In the genomic region with DNA sequence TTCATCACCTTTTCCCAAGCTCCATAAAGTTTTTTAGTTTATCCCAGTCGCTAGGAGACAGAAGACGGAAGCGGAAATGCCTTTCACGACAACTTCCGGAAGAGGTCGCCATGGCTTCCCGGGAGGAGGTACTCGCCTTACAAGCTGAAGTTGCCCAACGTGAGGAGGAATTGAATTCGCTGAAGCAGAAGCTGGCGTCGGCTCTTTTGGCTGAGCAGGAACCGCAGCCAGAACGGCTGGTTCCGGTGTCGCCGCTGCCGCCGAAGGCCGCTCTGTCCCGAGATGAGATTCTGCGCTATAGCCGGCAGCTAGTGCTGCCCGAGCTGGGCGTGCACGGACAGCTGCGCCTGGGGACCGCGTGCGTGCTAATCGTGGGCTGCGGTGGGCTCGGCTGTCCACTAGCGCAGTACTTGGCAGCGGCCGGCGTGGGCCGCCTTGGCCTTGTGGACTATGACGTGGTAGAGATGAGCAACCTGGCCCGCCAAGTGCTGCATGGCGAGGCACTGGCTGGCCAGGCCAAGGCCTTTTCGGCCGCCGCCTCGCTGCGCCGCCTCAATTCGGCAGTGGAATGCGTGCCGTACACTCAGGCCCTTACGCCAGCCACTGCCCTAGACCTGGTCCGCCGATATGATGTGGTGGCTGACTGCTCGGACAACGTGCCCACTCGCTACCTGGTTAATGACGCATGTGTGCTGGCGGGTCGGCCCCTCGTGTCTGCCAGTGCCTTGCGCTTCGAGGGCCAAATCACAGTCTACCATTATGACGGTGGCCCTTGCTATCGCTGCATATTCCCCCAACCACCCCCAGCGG, we compare ENCODE assay signal across 1 cellular context.
TF ChIP-seq lines count a peak whose summit lies in the region.

A gene with protein sequence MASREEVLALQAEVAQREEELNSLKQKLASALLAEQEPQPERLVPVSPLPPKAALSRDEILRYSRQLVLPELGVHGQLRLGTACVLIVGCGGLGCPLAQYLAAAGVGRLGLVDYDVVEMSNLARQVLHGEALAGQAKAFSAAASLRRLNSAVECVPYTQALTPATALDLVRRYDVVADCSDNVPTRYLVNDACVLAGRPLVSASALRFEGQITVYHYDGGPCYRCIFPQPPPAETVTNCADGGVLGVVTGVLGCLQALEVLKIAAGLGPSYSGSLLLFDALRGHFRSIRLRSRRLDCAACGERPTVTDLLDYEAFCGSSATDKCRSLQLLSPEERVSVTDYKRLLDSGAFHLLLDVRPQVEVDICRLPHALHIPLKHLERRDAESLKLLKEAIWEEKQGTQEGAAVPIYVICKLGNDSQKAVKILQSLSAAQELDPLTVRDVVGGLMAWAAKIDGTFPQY (plus strand): TSS at position 86 of the 810 bp plus-strand sequence. CDS start 25 bp downstream, at position 111.

TF ChIP-seq in HepG2, 621 proteins besides CTCF, POLR2A, EP300 and RAD21 (continued from another document and continues in another):
- TF ChIP-seq, protein P1, sequence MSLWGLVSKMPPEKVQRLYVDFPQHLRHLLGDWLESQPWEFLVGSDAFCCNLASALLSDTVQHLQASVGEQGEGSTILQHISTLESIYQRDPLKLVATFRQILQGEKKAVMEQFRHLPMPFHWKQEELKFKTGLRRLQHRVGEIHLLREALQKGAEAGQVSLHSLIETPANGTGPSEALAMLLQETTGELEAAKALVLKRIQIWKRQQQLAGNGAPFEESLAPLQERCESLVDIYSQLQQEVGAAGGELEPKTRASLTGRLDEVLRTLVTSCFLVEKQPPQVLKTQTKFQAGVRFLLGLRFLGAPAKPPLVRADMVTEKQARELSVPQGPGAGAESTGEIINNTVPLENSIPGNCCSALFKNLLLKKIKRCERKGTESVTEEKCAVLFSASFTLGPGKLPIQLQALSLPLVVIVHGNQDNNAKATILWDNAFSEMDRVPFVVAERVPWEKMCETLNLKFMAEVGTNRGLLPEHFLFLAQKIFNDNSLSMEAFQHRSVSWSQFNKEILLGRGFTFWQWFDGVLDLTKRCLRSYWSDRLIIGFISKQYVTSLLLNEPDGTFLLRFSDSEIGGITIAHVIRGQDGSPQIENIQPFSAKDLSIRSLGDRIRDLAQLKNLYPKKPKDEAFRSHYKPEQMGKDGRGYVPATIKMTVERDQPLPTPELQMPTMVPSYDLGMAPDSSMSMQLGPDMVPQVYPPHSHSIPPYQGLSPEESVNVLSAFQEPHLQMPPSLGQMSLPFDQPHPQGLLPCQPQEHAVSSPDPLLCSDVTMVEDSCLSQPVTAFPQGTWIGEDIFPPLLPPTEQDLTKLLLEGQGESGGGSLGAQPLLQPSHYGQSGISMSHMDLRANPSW (CRISPR knock-in tag; IDR thresholded peaks at IDR 0.05; ENCODE audit: borderline replicate concordance) = 0 out of 2 replicates have a peak, but pooled peaks have one; percentile 67
- TF ChIP-seq ZNF224 (CRISPR knock-in tag; IDR thresholded peaks at IDR 0.05) (no peak), ZEB1 (IDR thresholded peaks at IDR 0.05; ENCODE audit: insufficient replicate concordance, low read depth) (peak; percentile 33), NCOA5 (CRISPR knock-in tag; IDR thresholded peaks at IDR 0.05) (no peak), ZNF331 (CRISPR knock-in tag; IDR thresholded peaks at IDR 0.05) (peak; percentile 5; the same call in 1 of the 2 replicates), ZNF747 (CRISPR knock-in tag; IDR thresholded peaks at IDR 0.05; ENCODE audit: borderline replicate concordance) (peak; percentile 15; the same call in 1 of the 2 replicates), ZNF20 (CRISPR knock-in tag; IDR thresholded peaks at IDR 0.05) (peak; percentile 82; the same call in 1 of the 2 replicates), TRIM24 (CRISPR knock-in tag; IDR thresholded peaks at IDR 0.05) (no peak), ZNF782 (CRISPR knock-in tag; IDR thresholded peaks at IDR 0.05; ENCODE audit: borderline replicate concordance) (peak; percentile 78), ZNF629 (CRISPR knock-in tag; conservative IDR thresholded peaks at IDR 0.05) (no peak; the same call in none of the 2 replicates), DNMT1 (CRISPR knock-in tag; IDR thresholded peaks at IDR 0.05) (peak; percentile 85; the same call in 1 of the 2 replicates), EHMT2 (IDR thresholded peaks at IDR 0.05; ENCODE audit: borderline replicate concordance, low read depth, low read length) (no peak; the same call in 1 of the 2 replicates), MEIS2 (CRISPR knock-in tag; IDR thresholded peaks at IDR 0.05) (peak; percentile 61), MATR3 (CRISPR knock-in tag; IDR thresholded peaks at IDR 0.05) (no peak), TEAD3 (CRISPR knock-in tag; optimal IDR thresholded peaks at IDR 0.05; ENCODE audit: borderline replicate concordance) (no peak), SRSF9 (IDR thresholded peaks at IDR 0.05; ENCODE audit: borderline replicate concordance, insufficient read depth, low read depth, low read length, poor library complexity, severe bottlenecking) (no peak), MYC (CRISPR knock-in tag; IDR thresholded peaks at IDR 0.05; ENCODE audit: borderline replicate concordance) (peak; percentile 95), HNF4G (IDR thresholded peaks at IDR 0.05; ENCODE audit: borderline replicate concordance, low read depth, low read length) (no peak), HNF4G (CRISPR knock-in tag; IDR thresholded peaks at IDR 0.05; ENCODE audit: borderline replicate concordance, low read depth) (0 out of 2 replicates have a peak, but pooled peaks have one; percentile 64), RXRB (CRISPR knock-in tag; IDR thresholded peaks at IDR 0.05; ENCODE audit: borderline replicate concordance) (0 out of 2 replicates have a peak, but pooled peaks have one; percentile 13), HMGA1 (CRISPR knock-in tag; conservative IDR thresholded peaks at IDR 0.05) (no peak), GTF2F1 (IDR thresholded peaks at IDR 0.05; ENCODE audit: low read length) (no peak), GFI1 (CRISPR knock-in tag; IDR thresholded peaks at IDR 0.05; ENCODE audit: borderline replicate concordance) (0 out of 2 replicates have a peak, but pooled peaks have one; percentile 46), MAFF (IDR thresholded peaks at IDR 0.05; ENCODE audit: low read depth, low read length) (no peak), RBM22 (optimal IDR thresholded peaks at IDR 0.05; ENCODE audit: low read length) (peak; percentile 100), ZNF136 (CRISPR knock-in tag; IDR thresholded peaks at IDR 0.05; ENCODE audit: low read depth) (no peak), TAF15 (IDR thresholded peaks at IDR 0.05; ENCODE audit: low read depth, low read length, poor library complexity, severe bottlenecking) (no peak), ZNF777 (CRISPR knock-in tag; IDR thresholded peaks at IDR 0.05) (peak; percentile 62), MEF2D (CRISPR knock-in tag; IDR thresholded peaks at IDR 0.05) (no peak; the same call in 1 of the 2 replicates), SPEN (CRISPR knock-in tag; IDR thresholded peaks at IDR 0.05; ENCODE audit: low read depth) (peak; percentile 19; the same call in 1 of the 2 replicates), MLLT10 (CRISPR knock-in tag; IDR thresholded peaks at IDR 0.05) (0 out of 2 replicates have a peak, but pooled peaks have one; percentile 13), ZNF484 (CRISPR knock-in tag; IDR thresholded peaks at IDR 0.05; ENCODE audit: borderline replicate concordance, low read depth) (0 out of 2 replicates have a peak, but pooled peaks have one; percentile 52), ZFP36L2 (CRISPR knock-in tag; IDR thresholded peaks at IDR 0.05) (0 out of 2 replicates have a peak, but pooled peaks have one; percentile 70), SP5 (CRISPR knock-in tag; IDR thresholded peaks at IDR 0.05; ENCODE audit: borderline replicate concordance, low read depth) (no peak), KLF15 (CRISPR knock-in tag; IDR thresholded peaks at IDR 0.05; ENCODE audit: borderline replicate concordance) (no peak; the same call in 1 of the 2 replicates), HNRNPL (IDR thresholded peaks at IDR 0.05; ENCODE audit: low read depth, low read length) (no peak), REL (CRISPR knock-in tag; conservative IDR thresholded peaks at IDR 0.05) (peak; percentile 85), KMT2A (CRISPR knock-in tag; IDR thresholded peaks at IDR 0.05) (0 out of 2 replicates have a peak, but pooled peaks have one; percentile 89), RFXAP (CRISPR knock-in tag; IDR thresholded peaks at IDR 0.05; ENCODE audit: borderline replicate concordance) (peak; percentile 71; the same call in 1 of the 2 replicates), TBX3 (IDR thresholded peaks at IDR 0.05; ENCODE audit: borderline replicate concordance) (no peak), CENPT (CRISPR knock-in tag; IDR thresholded peaks at IDR 0.05; ENCODE audit: low read depth) (0 out of 2 replicates have a peak, but pooled peaks have one; percentile 2)
- TF ChIP-seq, protein P2, sequence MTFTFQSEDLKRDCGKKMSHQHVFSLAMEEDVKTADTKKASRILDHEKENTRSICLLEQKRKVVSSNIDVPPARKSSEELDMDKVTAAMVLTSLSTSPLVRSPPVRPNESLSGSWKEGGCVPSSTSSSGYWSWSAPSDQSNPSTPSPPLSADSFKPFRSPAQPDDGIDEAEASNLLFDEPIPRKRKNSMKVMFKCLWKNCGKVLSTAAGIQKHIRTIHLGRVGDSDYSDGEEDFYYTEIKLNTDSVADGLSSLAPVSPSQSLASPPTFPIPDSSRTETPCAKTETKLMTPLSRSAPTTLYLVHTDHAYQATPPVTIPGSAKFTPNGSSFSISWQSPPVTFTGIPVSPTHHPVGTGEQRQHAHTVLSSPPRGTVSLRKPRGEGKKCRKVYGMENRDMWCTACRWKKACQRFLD (CRISPR knock-in tag; IDR thresholded peaks at IDR 0.05; ENCODE audit: borderline replicate concordance) = peak; percentile 66; the same call in 1 of the 2 replicates
- TF ChIP-seq, protein P3, sequence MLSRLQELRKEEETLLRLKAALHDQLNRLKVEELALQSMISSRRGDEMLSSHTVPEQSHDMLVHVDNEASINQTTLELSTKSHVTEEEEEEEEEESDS (CRISPR knock-in tag; IDR thresholded peaks at IDR 0.05; ENCODE audit: borderline replicate concordance) = no peak
- TF ChIP-seq, protein P4, sequence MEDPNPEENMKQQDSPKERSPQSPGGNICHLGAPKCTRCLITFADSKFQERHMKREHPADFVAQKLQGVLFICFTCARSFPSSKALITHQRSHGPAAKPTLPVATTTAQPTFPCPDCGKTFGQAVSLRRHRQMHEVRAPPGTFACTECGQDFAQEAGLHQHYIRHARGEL (CRISPR knock-in tag; IDR thresholded peaks at IDR 0.05) = 0 out of 2 replicates have a peak, but pooled peaks have one; percentile 88
- TF ChIP-seq, protein P5, sequence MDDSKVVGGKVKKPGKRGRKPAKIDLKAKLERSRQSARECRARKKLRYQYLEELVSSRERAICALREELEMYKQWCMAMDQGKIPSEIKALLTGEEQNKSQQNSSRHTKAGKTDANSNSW (CRISPR knock-in tag; IDR thresholded peaks at IDR 0.05; ENCODE audit: borderline replicate concordance) = no peak
- TF ChIP-seq, protein P6, sequence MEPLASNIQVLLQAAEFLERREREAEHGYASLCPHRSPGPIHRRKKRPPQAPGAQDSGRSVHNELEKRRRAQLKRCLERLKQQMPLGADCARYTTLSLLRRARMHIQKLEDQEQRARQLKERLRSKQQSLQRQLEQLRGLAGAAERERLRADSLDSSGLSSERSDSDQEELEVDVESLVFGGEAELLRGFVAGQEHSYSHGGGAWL (CRISPR knock-in tag; IDR thresholded peaks at IDR 0.05) = peak; percentile 53; the same call in 1 of the 2 replicates
- TF ChIP-seq, protein P7, sequence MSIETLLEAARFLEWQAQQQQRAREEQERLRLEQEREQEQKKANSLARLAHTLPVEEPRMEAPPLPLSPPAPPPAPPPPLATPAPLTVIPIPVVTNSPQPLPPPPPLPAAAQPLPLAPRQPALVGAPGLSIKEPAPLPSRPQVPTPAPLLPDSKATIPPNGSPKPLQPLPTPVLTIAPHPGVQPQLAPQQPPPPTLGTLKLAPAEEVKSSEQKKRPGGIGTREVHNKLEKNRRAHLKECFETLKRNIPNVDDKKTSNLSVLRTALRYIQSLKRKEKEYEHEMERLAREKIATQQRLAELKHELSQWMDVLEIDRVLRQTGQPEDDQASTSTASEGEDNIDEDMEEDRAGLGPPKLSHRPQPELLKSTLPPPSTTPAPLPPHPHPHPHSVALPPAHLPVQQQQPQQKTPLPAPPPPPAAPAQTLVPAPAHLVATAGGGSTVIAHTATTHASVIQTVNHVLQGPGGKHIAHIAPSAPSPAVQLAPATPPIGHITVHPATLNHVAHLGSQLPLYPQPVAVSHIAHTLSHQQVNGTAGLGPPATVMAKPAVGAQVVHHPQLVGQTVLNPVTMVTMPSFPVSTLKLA (IDR thresholded peaks at IDR 0.05) = peak; percentile 24
- TF ChIP-seq, protein P8, sequence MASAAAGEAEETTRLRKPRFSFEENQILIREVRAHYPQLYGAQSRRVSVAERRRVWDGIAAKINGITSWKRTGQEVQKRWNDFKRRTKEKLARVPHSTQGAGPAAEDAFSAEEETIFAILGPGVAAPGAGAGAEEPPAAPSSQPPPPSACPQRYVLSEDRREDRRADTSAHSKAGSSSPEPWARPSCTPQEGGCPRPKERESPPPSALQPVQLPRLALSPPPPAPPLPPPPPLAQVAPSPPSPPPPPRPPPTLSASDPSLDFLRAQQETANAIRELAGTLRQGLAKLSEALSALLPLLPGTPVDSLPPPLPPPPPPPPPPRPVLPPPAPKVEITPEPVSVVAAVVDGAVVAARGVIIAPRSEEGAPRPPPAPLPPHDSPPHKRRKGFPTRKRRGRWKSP (CRISPR knock-in tag; IDR thresholded peaks at IDR 0.05) = 0 out of 2 replicates have a peak, but pooled peaks have one; percentile 44
- TF ChIP-seq, protein P9, sequence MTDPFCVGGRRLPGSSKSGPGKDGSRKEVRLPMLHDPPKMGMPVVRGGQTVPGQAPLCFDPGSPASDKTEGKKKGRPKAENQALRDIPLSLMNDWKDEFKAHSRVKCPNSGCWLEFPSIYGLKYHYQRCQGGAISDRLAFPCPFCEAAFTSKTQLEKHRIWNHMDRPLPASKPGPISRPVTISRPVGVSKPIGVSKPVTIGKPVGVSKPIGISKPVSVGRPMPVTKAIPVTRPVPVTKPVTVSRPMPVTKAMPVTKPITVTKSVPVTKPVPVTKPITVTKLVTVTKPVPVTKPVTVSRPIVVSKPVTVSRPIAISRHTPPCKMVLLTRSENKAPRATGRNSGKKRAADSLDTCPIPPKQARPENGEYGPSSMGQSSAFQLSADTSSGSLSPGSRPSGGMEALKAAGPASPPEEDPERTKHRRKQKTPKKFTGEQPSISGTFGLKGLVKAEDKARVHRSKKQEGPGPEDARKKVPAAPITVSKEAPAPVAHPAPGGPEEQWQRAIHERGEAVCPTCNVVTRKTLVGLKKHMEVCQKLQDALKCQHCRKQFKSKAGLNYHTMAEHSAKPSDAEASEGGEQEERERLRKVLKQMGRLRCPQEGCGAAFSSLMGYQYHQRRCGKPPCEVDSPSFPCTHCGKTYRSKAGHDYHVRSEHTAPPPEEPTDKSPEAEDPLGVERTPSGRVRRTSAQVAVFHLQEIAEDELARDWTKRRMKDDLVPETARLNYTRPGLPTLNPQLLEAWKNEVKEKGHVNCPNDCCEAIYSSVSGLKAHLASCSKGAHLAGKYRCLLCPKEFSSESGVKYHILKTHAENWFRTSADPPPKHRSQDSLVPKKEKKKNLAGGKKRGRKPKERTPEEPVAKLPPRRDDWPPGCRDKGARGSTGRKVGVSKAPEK (CRISPR knock-in tag; IDR thresholded peaks at IDR 0.05; ENCODE audit: borderline replicate concordance) = 0 out of 2 replicates have a peak, but pooled peaks have one; percentile 10
